In the genomic region with DNA sequence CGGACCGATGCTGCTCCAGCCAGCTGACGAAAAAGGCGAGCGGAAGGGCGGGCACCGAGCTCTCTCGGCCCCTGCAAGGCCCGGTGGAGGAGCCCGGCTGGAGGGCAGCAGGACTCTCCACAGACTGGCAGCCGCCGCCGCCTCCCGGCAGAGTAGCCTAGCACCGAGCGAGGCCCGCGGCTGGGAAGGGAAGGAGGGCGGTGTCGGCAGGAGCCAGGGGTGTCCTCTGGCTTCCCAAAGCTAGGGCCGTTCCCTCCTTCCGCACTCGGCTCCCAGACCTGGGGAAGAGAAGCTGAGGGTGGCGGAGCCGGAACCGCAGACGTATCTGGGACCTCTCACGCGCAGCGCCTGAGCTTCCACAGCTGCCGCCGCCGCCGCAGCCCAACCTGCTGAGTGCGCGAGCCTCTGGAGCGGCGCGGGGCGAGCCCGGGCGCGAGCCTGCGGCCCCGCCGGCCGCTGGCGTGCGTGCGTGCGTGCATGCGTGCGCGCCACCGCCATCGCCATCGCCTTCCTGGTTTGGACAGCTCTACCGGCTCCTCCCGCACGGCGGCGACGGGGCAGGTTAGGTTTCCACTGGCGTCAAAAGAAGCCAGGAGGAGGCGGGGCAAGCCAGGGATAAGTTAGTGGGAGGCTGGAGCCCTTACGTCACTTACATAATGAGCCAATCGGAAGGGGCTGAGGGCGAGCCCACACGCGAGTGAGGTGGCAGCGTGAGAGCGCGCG, we compare ENCODE assay signal across 1 cellular context.
TF ChIP-seq lines count a peak whose summit lies in the region.

A gene (minus strand): TSS at position 395 of the 723 bp plus-strand sequence. CDS start 439 bp downstream, outside the sequence.

TF ChIP-seq in GM12878, 131 proteins besides CTCF, POLR2A, EP300 and RAD21 (continued from another document and continues in another):
- TF ChIP-seq, protein P1, sequence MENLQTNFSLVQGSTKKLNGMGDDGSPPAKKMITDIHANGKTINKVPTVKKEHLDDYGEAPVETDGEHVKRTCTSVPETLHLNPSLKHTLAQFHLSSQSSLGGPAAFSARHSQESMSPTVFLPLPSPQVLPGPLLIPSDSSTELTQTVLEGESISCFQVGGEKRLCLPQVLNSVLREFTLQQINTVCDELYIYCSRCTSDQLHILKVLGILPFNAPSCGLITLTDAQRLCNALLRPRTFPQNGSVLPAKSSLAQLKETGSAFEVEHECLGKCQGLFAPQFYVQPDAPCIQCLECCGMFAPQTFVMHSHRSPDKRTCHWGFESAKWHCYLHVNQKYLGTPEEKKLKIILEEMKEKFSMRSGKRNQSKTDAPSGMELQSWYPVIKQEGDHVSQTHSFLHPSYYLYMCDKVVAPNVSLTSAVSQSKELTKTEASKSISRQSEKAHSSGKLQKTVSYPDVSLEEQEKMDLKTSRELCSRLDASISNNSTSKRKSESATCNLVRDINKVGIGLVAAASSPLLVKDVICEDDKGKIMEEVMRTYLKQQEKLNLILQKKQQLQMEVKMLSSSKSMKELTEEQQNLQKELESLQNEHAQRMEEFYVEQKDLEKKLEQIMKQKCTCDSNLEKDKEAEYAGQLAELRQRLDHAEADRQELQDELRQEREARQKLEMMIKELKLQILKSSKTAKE (IDR thresholded peaks at IDR 0.05; ENCODE audit: low read depth, poor library complexity, severe bottlenecking), result no peak
- peak; percentile 91 for TF ChIP-seq CREM (IDR thresholded peaks at IDR 0.05; ENCODE audit: low read depth)
- TF ChIP-seq HDGF (IDR thresholded peaks at IDR 0.05), result peak; percentile 79
- TF ChIP-seq ESRRA (IDR thresholded peaks at IDR 0.05; ENCODE audit: low read length), result no peak
- TF ChIP-seq, protein P2, sequence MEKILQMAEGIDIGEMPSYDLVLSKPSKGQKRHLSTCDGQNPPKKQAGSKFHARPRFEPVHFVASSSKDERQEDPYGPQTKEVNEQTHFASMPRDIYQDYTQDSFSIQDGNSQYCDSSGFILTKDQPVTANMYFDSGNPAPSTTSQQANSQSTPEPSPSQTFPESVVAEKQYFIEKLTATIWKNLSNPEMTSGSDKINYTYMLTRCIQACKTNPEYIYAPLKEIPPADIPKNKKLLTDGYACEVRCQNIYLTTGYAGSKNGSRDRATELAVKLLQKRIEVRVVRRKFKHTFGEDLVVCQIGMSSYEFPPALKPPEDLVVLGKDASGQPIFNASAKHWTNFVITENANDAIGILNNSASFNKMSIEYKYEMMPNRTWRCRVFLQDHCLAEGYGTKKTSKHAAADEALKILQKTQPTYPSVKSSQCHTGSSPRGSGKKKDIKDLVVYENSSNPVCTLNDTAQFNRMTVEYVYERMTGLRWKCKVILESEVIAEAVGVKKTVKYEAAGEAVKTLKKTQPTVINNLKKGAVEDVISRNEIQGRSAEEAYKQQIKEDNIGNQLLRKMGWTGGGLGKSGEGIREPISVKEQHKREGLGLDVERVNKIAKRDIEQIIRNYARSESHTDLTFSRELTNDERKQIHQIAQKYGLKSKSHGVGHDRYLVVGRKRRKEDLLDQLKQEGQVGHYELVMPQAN (conservative IDR thresholded peaks at IDR 0.05), result peak; percentile 82
- TF ChIP-seq ZNF207 (IDR thresholded peaks at IDR 0.05; ENCODE audit: borderline replicate concordance), result peak; percentile 66; the same call in 1 of the 2 replicates
- TF ChIP-seq POU2F2 (IDR thresholded peaks at IDR 0.05; ENCODE audit: borderline replicate concordance, low read depth, low read length), result 0 out of 3 replicates have a peak, but pooled peaks have one; percentile 32
- no peak for TF ChIP-seq HDAC2 (IDR thresholded peaks at IDR 0.05)
- TF ChIP-seq FOS (IDR thresholded peaks at IDR 0.05; ENCODE audit: borderline replicate concordance, extremely low read depth, insufficient read length), result no peak
- TF ChIP-seq, protein P3, sequence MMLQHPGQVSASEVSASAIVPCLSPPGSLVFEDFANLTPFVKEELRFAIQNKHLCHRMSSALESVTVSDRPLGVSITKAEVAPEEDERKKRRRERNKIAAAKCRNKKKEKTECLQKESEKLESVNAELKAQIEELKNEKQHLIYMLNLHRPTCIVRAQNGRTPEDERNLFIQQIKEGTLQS (IDR thresholded peaks at IDR 0.05; ENCODE audit: borderline replicate concordance, extremely low read depth, low read depth, low read length), result no peak
- TF ChIP-seq, protein P4, sequence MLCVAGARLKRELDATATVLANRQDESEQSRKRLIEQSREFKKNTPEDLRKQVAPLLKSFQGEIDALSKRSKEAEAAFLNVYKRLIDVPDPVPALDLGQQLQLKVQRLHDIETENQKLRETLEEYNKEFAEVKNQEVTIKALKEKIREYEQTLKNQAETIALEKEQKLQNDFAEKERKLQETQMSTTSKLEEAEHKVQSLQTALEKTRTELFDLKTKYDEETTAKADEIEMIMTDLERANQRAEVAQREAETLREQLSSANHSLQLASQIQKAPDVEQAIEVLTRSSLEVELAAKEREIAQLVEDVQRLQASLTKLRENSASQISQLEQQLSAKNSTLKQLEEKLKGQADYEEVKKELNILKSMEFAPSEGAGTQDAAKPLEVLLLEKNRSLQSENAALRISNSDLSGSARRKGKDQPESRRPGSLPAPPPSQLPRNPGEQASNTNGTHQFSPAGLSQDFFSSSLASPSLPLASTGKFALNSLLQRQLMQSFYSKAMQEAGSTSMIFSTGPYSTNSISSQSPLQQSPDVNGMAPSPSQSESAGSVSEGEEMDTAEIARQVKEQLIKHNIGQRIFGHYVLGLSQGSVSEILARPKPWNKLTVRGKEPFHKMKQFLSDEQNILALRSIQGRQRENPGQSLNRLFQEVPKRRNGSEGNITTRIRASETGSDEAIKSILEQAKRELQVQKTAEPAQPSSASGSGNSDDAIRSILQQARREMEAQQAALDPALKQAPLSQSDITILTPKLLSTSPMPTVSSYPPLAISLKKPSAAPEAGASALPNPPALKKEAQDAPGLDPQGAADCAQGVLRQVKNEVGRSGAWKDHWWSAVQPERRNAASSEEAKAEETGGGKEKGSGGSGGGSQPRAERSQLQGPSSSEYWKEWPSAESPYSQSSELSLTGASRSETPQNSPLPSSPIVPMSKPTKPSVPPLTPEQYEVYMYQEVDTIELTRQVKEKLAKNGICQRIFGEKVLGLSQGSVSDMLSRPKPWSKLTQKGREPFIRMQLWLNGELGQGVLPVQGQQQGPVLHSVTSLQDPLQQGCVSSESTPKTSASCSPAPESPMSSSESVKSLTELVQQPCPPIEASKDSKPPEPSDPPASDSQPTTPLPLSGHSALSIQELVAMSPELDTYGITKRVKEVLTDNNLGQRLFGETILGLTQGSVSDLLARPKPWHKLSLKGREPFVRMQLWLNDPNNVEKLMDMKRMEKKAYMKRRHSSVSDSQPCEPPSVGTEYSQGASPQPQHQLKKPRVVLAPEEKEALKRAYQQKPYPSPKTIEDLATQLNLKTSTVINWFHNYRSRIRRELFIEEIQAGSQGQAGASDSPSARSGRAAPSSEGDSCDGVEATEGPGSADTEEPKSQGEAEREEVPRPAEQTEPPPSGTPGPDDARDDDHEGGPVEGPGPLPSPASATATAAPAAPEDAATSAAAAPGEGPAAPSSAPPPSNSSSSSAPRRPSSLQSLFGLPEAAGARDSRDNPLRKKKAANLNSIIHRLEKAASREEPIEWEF (IDR thresholded peaks at IDR 0.05; ENCODE audit: insufficient replicate concordance, low read depth, low read length), result no peak
- TF ChIP-seq CHD1 (IDR thresholded peaks at IDR 0.05; ENCODE audit: low read depth, low read length), result no peak
- no peak for TF ChIP-seq FOXK2 (IDR thresholded peaks at IDR 0.05)
- TF ChIP-seq MTA2 (IDR thresholded peaks at IDR 0.05; ENCODE audit: low read depth), result no peak
- TF ChIP-seq, protein P5, sequence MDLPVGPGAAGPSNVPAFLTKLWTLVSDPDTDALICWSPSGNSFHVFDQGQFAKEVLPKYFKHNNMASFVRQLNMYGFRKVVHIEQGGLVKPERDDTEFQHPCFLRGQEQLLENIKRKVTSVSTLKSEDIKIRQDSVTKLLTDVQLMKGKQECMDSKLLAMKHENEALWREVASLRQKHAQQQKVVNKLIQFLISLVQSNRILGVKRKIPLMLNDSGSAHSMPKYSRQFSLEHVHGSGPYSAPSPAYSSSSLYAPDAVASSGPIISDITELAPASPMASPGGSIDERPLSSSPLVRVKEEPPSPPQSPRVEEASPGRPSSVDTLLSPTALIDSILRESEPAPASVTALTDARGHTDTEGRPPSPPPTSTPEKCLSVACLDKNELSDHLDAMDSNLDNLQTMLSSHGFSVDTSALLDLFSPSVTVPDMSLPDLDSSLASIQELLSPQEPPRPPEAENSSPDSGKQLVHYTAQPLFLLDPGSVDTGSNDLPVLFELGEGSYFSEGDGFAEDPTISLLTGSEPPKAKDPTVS (IDR thresholded peaks at IDR 0.05; ENCODE audit: low read depth, low read length), result no peak
- TF ChIP-seq, protein P6, sequence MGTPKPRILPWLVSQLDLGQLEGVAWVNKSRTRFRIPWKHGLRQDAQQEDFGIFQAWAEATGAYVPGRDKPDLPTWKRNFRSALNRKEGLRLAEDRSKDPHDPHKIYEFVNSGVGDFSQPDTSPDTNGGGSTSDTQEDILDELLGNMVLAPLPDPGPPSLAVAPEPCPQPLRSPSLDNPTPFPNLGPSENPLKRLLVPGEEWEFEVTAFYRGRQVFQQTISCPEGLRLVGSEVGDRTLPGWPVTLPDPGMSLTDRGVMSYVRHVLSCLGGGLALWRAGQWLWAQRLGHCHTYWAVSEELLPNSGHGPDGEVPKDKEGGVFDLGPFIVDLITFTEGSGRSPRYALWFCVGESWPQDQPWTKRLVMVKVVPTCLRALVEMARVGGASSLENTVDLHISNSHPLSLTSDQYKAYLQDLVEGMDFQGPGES (IDR thresholded peaks at IDR 0.05), result peak; percentile 82
- TF ChIP-seq KDM1A (IDR thresholded peaks at IDR 0.05; ENCODE audit: borderline replicate concordance), result no peak
- no peak for TF ChIP-seq JUNB (IDR thresholded peaks at IDR 0.05)
- TF ChIP-seq YBX1 (IDR thresholded peaks at IDR 0.05), result no peak
- TF ChIP-seq SPI1 (IDR thresholded peaks at IDR 0.05; ENCODE audit: borderline replicate concordance, insufficient read depth, low read depth, low read length), result no peak
- no peak for TF ChIP-seq MEF2B (IDR thresholded peaks at IDR 0.05; ENCODE audit: partially characterized antibody, poor library complexity, severe bottlenecking)
- TF ChIP-seq MYB (IDR thresholded peaks at IDR 0.05; ENCODE audit: borderline replicate concordance, low read depth, low read length), result no peak
- TF ChIP-seq, protein P7, sequence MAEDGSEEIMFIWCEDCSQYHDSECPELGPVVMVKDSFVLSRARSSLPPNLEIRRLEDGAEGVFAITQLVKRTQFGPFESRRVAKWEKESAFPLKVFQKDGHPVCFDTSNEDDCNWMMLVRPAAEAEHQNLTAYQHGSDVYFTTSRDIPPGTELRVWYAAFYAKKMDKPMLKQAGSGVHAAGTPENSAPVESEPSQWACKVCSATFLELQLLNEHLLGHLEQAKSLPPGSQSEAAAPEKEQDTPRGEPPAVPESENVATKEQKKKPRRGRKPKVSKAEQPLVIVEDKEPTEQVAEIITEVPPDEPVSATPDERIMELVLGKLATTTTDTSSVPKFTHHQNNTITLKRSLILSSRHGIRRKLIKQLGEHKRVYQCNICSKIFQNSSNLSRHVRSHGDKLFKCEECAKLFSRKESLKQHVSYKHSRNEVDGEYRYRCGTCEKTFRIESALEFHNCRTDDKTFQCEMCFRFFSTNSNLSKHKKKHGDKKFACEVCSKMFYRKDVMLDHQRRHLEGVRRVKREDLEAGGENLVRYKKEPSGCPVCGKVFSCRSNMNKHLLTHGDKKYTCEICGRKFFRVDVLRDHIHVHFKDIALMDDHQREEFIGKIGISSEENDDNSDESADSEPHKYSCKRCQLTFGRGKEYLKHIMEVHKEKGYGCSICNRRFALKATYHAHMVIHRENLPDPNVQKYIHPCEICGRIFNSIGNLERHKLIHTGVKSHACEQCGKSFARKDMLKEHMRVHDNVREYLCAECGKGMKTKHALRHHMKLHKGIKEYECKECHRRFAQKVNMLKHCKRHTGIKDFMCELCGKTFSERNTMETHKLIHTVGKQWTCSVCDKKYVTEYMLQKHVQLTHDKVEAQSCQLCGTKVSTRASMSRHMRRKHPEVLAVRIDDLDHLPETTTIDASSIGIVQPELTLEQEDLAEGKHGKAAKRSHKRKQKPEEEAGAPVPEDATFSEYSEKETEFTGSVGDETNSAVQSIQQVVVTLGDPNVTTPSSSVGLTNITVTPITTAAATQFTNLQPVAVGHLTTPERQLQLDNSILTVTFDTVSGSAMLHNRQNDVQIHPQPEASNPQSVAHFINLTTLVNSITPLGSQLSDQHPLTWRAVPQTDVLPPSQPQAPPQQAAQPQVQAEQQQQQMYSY (CRISPR knock-in tag; IDR thresholded peaks at IDR 0.05), result no peak
- no peak for TF ChIP-seq TARDBP (IDR thresholded peaks at IDR 0.05; ENCODE audit: borderline replicate concordance)
- TF ChIP-seq SMARCA5 (IDR thresholded peaks at IDR 0.05), result peak; percentile 81; the same call in 1 of the 2 replicates
- peak; percentile 94 for TF ChIP-seq ATF7 (IDR thresholded peaks at IDR 0.05; ENCODE audit: low read depth)
- TF ChIP-seq ZSCAN29 (IDR thresholded peaks at IDR 0.05), result no peak
- no peak for TF ChIP-seq HCFC1 (IDR thresholded peaks at IDR 0.05; ENCODE audit: low read length)
- TF ChIP-seq, protein P8, sequence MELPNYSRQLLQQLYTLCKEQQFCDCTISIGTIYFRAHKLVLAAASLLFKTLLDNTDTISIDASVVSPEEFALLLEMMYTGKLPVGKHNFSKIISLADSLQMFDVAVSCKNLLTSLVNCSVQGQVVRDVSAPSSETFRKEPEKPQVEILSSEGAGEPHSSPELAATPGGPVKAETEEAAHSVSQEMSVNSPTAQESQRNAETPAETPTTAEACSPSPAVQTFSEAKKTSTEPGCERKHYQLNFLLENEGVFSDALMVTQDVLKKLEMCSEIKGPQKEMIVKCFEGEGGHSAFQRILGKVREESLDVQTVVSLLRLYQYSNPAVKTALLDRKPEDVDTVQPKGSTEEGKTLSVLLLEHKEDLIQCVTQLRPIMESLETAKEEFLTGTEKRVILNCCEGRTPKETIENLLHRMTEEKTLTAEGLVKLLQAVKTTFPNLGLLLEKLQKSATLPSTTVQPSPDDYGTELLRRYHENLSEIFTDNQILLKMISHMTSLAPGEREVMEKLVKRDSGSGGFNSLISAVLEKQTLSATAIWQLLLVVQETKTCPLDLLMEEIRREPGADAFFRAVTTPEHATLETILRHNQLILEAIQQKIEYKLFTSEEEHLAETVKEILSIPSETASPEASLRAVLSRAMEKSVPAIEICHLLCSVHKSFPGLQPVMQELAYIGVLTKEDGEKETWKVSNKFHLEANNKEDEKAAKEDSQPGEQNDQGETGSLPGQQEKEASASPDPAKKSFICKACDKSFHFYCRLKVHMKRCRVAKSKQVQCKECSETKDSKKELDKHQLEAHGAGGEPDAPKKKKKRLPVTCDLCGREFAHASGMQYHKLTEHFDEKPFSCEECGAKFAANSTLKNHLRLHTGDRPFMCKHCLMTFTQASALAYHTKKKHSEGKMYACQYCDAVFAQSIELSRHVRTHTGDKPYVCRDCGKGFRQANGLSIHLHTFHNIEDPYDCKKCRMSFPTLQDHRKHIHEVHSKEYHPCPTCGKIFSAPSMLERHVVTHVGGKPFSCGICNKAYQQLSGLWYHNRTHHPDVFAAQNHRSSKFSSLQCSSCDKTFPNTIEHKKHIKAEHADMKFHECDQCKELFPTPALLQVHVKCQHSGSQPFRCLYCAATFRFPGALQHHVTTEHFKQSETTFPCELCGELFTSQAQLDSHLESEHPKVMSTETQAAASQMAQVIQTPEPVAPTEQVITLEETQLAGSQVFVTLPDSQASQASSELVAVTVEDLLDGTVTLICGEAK (IDR thresholded peaks at IDR 0.05; ENCODE audit: borderline replicate concordance), result no peak
- TF ChIP-seq CEBPB (IDR thresholded peaks at IDR 0.05; ENCODE audit: borderline replicate concordance in 1 of 2, low read depth in 2 of 2, low read length in 2 of 2), result no peak
